Comparison of ENCODE assay signal across 9 cellular contexts in genomic region chr11:122853971-122854446, GRCh38. TPM values are rescaled to one million over a fixed set of nuclear protein-coding genes. Genes with fewer than 3 reads are reported as not detected.
A peak's percentile ranks its signal among the peaks of the same experiment; 100 is the strongest.
DNase-seq lines count a peak whose midpoint lies in the region; ATAC-seq and TF ChIP-seq lines count a peak whose summit lies in the region.
"Had no signal": no experiment of that assay in that cellular context is flagged by ENCODE, and none has a peak within 500 bp of the region (broad histone marks: within the 10 kb centered on the region; RNA-seq: fewer than 3 reads in every experiment).

No MANE protein-coding gene starts in this region.

- H3K27ac ChIP-seq in neural progenitor cell: no peak overlapping the region

- H3K4me3 Mint-ChIP-seq in Caco-2 (ENCODE audit: unreplicated experiment): no peak overlapping the region
- H3K4me3 Mint-ChIP-seq in neural progenitor cell: no peak overlapping the region
- H3K4me3 Mint-ChIP-seq: stimulated activated effector memory CD8-positive, alpha-beta T cell treated with anti-CD3 and anti-CD28 coated beads, Interleukin-12 subunit alpha, Interleukin-12 subunit beta, amount 100 ng/mL, for 72 hours had no signal

- POLR2A ChIA-PET in Caco-2 (lab: Charles Lee) (no interaction called here), HEK293T (lab: Yijun Ruan, JAX) (no interaction called here)

- H3K9me3 ChIP-seq in Caco-2 (no peaks in the 10 kb centered on the region), neural progenitor cell (ENCODE audit: low read depth) (no peaks in the 10 kb centered on the region)

- DNase-seq in Caco-2 (peak; percentile 69 to 83), HEK293T (ENCODE audit: extremely low spot score) (peak; percentile 76), NCI-H524 treated with DMSO at 0.1 percent for 48 hours (lab: John Stamatoyannopoulos, UW) (peak; percentile 27), fibroblast of gingiva (ENCODE audit: low read depth) (peak; percentile 69), neural progenitor cell (ENCODE audit: low spot score) (peak; percentile 82)
- peak; percentile 18 for DNase-seq in activated CD4-positive, alpha-beta T cell treated with anti-CD3 and anti-CD28 coated beads, Interleukin-2, amount 50 U/mL, for 1 hour

- H3K4me3 ChIP-seq in Caco-2 (ENCODE audit: low read depth, low read length) (no peak overlapping the region), neural progenitor cell (no peak overlapping the region)

- H3F3A ChIP-seq in neural progenitor cell (ENCODE audit: low read depth): peaks cover 5% of the 10 kb centered on the region

- no peaks in the 10 kb centered on the region for H3K36me3 ChIP-seq in Caco-2 (ENCODE audit: control insufficient read depth, insufficient read depth, low read length)
- no peaks in the 10 kb centered on the region for H3K36me3 ChIP-seq in neural progenitor cell

- peaks cover 13% of the 10 kb centered on the region for H3K4me1 ChIP-seq in Caco-2
- peaks cover 24% of the 10 kb centered on the region for H3K4me1 ChIP-seq in neural progenitor cell

- H3K79me2 ChIP-seq in neural progenitor cell (ENCODE audit: low read depth): no peaks in the 10 kb centered on the region

- H2AFZ ChIP-seq in neural progenitor cell (replicated peaks): peak overlapping the region; percentile 99

- peak; percentile 79 to 80 for TF ChIP-seq CTCF in Caco-2 (IDR thresholded peaks at IDR 0.05; ENCODE audit: insufficient read depth in 1 of 2, low read depth in 1 of 2, low read length in 1 of 2, severe bottlenecking in 1 of 2, unreplicated experiment in 1 of 2)
- TF ChIP-seq CTCF in neural progenitor cell (IDR thresholded peaks at IDR 0.05): peak; percentile 90

- H3K27ac Mint-ChIP-seq in Caco-2 (ENCODE audit: unreplicated experiment) (no peak overlapping the region), neural progenitor cell (no peak overlapping the region)
- H3K27ac Mint-ChIP-seq: stimulated activated effector memory CD8-positive, alpha-beta T cell treated with anti-CD3 and anti-CD28 coated beads, Interleukin-12 subunit alpha, Interleukin-12 subunit beta, amount 100 ng/mL, for 72 hours had no signal

- peak overlapping the region; percentile 55 for H3K4me2 ChIP-seq in neural progenitor cell

- H4K20me1 ChIP-seq in neural progenitor cell (ENCODE audit: low read depth): no peaks in the 10 kb centered on the region

- H3K4me1 Mint-ChIP-seq in Caco-2 (ENCODE audit: low read depth, unreplicated experiment): peaks cover 13% of the 10 kb centered on the region
- peaks cover 36% of the 10 kb centered on the region for H3K4me1 Mint-ChIP-seq in neural progenitor cell

- CTCF ChIA-PET in Caco-2 (lab: Charles Lee): interaction anchor here (0.8 to 2.7 kb wide), 17 partner anchors 10 to 276 kb away, joined by 3 to 21 read pairs (median 4); partner anchors contain the start of gene UBASH3B
- CTCF ChIA-PET in HEK293T (lab: Yijun Ruan, JAX): interaction anchor here (0.5 to 3.1 kb wide), 11 partner anchors 10 to 225 kb away, joined by 3 to 22 read pairs (median 3); no protein-coding TSS in a partner anchor

- H3K27me3 ChIP-seq in Caco-2 (replicated peaks; ENCODE audit: control insufficient read depth, insufficient read depth, low read length): no peaks in the 10 kb centered on the region; the same call in 1 of the 2 replicates
- no peaks in the 10 kb centered on the region for H3K27me3 ChIP-seq in neural progenitor cell

- intact Hi-C loops in Caco-2 (cut with micrococcal nuclease; ENCODE audit: unreplicated experiment): loop anchor here (1.0 kb wide), 6 partner anchors 40 to 274 kb away; no protein-coding TSS in a partner anchor

- peaks cover 3% of the 10 kb centered on the region for H3K27me3 Mint-ChIP-seq in Caco-2 (ENCODE audit: insufficient read depth, unreplicated experiment)
- H3K27me3 Mint-ChIP-seq in neural progenitor cell (ENCODE audit: insufficient read depth, low read depth): no peaks in the 10 kb centered on the region

- no TSS peak for BruUV-seq in Caco-2 (replicated peaks; lab: Mats Ljungman, UMichigan)

- H3K9me3 Mint-ChIP-seq in Caco-2 (ENCODE audit: unreplicated experiment) (no peaks in the 10 kb centered on the region), neural progenitor cell (no peaks in the 10 kb centered on the region)
- H3K9me3 Mint-ChIP-seq: stimulated activated effector memory CD8-positive, alpha-beta T cell treated with anti-CD3 and anti-CD28 coated beads, Interleukin-12 subunit alpha, Interleukin-12 subunit beta, amount 100 ng/mL, for 72 hours had no signal

- ATAC-seq in GM19397 (IDR thresholded peaks at IDR 0.05; ENCODE audit: unreplicated experiment): no peak
- ATAC-seq in GM18867 (IDR thresholded peaks at IDR 0.05; ENCODE audit: unreplicated experiment): no peak
- ATAC-seq: stimulated activated effector memory CD8-positive, alpha-beta T cell treated with anti-CD3 and anti-CD28 coated beads, Interleukin-12 subunit alpha, Interleukin-12 subunit beta, amount 100 ng/mL, for 72 hours had no signal

- H3K36me3 Mint-ChIP-seq in Caco-2 (ENCODE audit: insufficient read depth, unreplicated experiment) (no peaks in the 10 kb centered on the region), neural progenitor cell (no peaks in the 10 kb centered on the region)

- H3K9ac ChIP-seq in neural progenitor cell: no peak overlapping the region

TF ChIP-seq in HEK293T, 16 proteins besides CTCF, POLR2A, EP300 and RAD21:
- no peak for TF ChIP-seq BHLHE40 (IDR thresholded peaks at IDR 0.05; ENCODE audit: borderline replicate concordance)
- TF ChIP-seq LEF1 (IDR thresholded peaks at IDR 0.05; ENCODE audit: borderline replicate concordance): no peak
- no peak for TF ChIP-seq ELF4 (IDR thresholded peaks at IDR 0.05)
- TF ChIP-seq SP1 (IDR thresholded peaks at IDR 0.05): no peak

RNA-seq across cellular contexts. Expression of gene CRTAM, which starts 15.7 kb away (rescaled TPM):
- total RNA-seq in Caco-2 (2022) (not detected in 2 replicates), neural progenitor cell (ENCODE audit: low replicate concordance) (not detected in 2 replicates)

RNA-seq across cellular contexts. Expression of gene JHY, which starts 28.6 kb away (rescaled TPM):
- total RNA-seq in Caco-2 (2022): 0.26 and 0.34 TPM in 2 replicates
- 0.69 and 1.4 TPM in 2 replicates for total RNA-seq in neural progenitor cell (ENCODE audit: low replicate concordance)

Comparison
In these comparisons a context has a peak if more than half of its experiments do, and no peak if none do; other contexts are left out.
1. DNase-seq: peak in every context shown above with its lines; median percentile 82 in neural progenitor cell; 76 in Caco-2; 76 in HEK293T; 69 in fibroblast of gingiva; 27 in NCI-H524 treated with DMSO at 0.1 percent for 48 hours; 18 in activated CD4-positive, alpha-beta T cell treated with anti-CD3 and anti-CD28 coated beads, Interleukin-2, amount 50 U/mL, for 1 hour.